Comparison of ENCODE assay signal across 15 cellular contexts in genomic region chr6:143542915-143543314, GRCh38.
A peak's percentile ranks its signal among the peaks of the same experiment; 100 is the strongest.
DNase-seq lines count a peak whose midpoint lies in the region; ATAC-seq lines count a peak whose summit lies in the region.
"Had no signal": no experiment of that assay in that cellular context is flagged by ENCODE, and none has a peak within 500 bp of the region (broad histone marks: within the 10 kb centered on the region; RNA-seq: fewer than 3 reads in every experiment).

No MANE protein-coding gene starts in this region.

- H3K4me3 Mint-ChIP-seq in activated T-cell treated with anti-CD3 and anti-CD28 coated beads, Interleukin-2, amount 50 U/mL, for 24 hours = no peak overlapping the region
- H3K4me3 Mint-ChIP-seq in effector memory CD8-positive, alpha-beta T cell = peak overlapping the region; percentile 30 to 40
- H3K4me3 Mint-ChIP-seq: brain had no signal

- no peak for ATAC-seq in effector memory CD8-positive, alpha-beta T cell (replicated peaks)
- peak; percentile 31 for ATAC-seq in stimulated activated naive CD8-positive, alpha-beta T cell treated with anti-CD3 and anti-CD28 coated beads, Interleukin-15, Interleukin-2, amounts not matched to agents 100 U/mL and 50 U/mL, for 24 hours
- no peak for ATAC-seq in GM18867 (IDR thresholded peaks at IDR 0.05; ENCODE audit: unreplicated experiment)

- peaks cover 85% of the 10 kb centered on the region for H3K4me1 Mint-ChIP-seq in activated T-cell treated with anti-CD3 and anti-CD28 coated beads, Interleukin-2, amount 50 U/mL, for 24 hours (ENCODE audit: low read depth)
- H3K4me1 Mint-ChIP-seq in effector memory CD8-positive, alpha-beta T cell (ENCODE audit: low read depth in 2 of 2) = peaks cover 58 to 80% of the 10 kb centered on the region in 2 donors

- DNase-seq in activated T-cell treated with anti-CD3 and anti-CD28 coated beads, Interleukin-2, amount 50 U/mL, for 24 hours = no peak
- no peak for DNase-seq in activated T-cell treated with anti-CD3 and anti-CD28 coated beads, Interleukin-2, amount 50 U/mL, for 48 hours
- DNase-seq in NCI-H146 treated with DMSO at 0.1 percent for 48 hours (lab: John Stamatoyannopoulos, UW; ENCODE audit: unreplicated experiment) = peak; percentile 41
- no peak for DNase-seq in effector memory CD8-positive, alpha-beta T cell
- no peak for DNase-seq in stimulated activated naive CD8-positive, alpha-beta T cell treated with anti-CD3 and anti-CD28 coated beads, Interleukin-15, Interleukin-2, amounts not matched to agents 100 U/mL and 50 U/mL, for 24 hours
- DNase-seq in activated CD8-positive, alpha-beta memory T cell treated with anti-CD3 and anti-CD28 coated beads, Interleukin-2, amount 50 U/mL, for 48 hours = no peak
- DNase-seq in cortex of kidney (lab: John Stamatoyannopoulos, UW) = no peak
- DNase-seq: activated CD4-positive, alpha-beta T cell treated with anti-CD3 and anti-CD28 coated beads for 1 hour; activated gamma-delta T cell treated with Interleukin-2 at 50 U/mL for 16 hours; DND-41; Karpas-422; NCI-H2081; transverse colon had no signal

- H3K9me3 Mint-ChIP-seq in activated T-cell treated with anti-CD3 and anti-CD28 coated beads, Interleukin-2, amount 50 U/mL, for 24 hours = no peaks in the 10 kb centered on the region
- no peaks in the 10 kb centered on the region for H3K9me3 Mint-ChIP-seq in effector memory CD8-positive, alpha-beta T cell
- H3K9me3 Mint-ChIP-seq: brain had no signal

- H3K27ac Mint-ChIP-seq in activated T-cell treated with anti-CD3 and anti-CD28 coated beads, Interleukin-2, amount 50 U/mL, for 24 hours = peak overlapping the region; percentile 36
- H3K27ac Mint-ChIP-seq in effector memory CD8-positive, alpha-beta T cell = peak overlapping the region; percentile 74 to 92

- H3K27me3 Mint-ChIP-seq in activated T-cell treated with anti-CD3 and anti-CD28 coated beads, Interleukin-2, amount 50 U/mL, for 24 hours = no peaks in the 10 kb centered on the region
- H3K27me3 Mint-ChIP-seq in effector memory CD8-positive, alpha-beta T cell = no peaks in the 10 kb centered on the region

- peaks cover 3% of the 10 kb centered on the region for H3K36me3 Mint-ChIP-seq in activated T-cell treated with anti-CD3 and anti-CD28 coated beads, Interleukin-2, amount 50 U/mL, for 24 hours (ENCODE audit: low read depth)
- H3K36me3 Mint-ChIP-seq in effector memory CD8-positive, alpha-beta T cell (ENCODE audit: insufficient read depth) = no peaks in the 10 kb centered on the region
- H3K36me3 Mint-ChIP-seq: brain had no signal
